Comparison of ENCODE assay signal across 1 cellular context in the genomic region with DNA sequence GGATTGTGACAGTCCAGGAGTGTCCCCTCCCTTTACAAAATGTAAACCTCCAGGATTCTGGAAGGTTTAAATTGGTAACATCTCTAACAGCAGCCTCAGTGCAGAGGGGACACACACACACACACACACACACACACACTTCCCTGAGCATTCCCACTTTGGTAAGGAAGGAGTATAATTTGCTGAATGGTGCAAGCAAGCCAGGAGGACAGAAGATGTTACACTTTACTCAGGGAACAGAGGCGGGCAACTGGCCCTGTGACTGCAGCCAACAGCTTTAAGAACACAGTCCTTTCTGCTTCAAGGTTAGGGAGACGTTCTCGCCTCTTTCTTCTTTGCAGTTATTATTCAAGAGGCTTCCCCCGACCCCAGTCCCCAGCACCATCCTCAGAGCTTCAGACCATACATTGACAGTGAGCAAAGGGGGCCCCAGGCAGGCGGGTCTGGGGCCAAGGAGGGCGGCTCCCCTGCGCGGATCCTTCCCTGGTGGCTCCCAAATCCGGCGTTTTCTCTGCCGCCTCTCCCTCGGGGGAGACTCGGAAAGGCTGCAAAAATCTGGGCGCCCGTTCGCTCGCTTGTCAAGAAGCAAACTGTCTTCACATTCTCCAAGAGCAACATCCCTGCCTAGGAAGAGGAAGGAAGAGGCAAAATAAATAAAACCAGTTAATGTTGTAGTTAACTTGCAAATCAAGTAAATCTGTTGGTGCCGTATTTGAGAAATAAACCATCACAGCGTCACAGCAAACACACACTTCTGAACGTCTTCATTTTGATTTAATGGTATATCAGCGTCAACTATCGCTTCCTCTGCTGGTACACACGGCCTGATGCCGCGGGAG.
TF ChIP-seq lines count a peak whose summit lies in the region.

No MANE protein-coding gene starts in this region.

TF ChIP-seq in GM23338, 12 proteins besides CTCF, POLR2A, EP300 and RAD21 (continued from another document):
- TF ChIP-seq, protein P1, sequence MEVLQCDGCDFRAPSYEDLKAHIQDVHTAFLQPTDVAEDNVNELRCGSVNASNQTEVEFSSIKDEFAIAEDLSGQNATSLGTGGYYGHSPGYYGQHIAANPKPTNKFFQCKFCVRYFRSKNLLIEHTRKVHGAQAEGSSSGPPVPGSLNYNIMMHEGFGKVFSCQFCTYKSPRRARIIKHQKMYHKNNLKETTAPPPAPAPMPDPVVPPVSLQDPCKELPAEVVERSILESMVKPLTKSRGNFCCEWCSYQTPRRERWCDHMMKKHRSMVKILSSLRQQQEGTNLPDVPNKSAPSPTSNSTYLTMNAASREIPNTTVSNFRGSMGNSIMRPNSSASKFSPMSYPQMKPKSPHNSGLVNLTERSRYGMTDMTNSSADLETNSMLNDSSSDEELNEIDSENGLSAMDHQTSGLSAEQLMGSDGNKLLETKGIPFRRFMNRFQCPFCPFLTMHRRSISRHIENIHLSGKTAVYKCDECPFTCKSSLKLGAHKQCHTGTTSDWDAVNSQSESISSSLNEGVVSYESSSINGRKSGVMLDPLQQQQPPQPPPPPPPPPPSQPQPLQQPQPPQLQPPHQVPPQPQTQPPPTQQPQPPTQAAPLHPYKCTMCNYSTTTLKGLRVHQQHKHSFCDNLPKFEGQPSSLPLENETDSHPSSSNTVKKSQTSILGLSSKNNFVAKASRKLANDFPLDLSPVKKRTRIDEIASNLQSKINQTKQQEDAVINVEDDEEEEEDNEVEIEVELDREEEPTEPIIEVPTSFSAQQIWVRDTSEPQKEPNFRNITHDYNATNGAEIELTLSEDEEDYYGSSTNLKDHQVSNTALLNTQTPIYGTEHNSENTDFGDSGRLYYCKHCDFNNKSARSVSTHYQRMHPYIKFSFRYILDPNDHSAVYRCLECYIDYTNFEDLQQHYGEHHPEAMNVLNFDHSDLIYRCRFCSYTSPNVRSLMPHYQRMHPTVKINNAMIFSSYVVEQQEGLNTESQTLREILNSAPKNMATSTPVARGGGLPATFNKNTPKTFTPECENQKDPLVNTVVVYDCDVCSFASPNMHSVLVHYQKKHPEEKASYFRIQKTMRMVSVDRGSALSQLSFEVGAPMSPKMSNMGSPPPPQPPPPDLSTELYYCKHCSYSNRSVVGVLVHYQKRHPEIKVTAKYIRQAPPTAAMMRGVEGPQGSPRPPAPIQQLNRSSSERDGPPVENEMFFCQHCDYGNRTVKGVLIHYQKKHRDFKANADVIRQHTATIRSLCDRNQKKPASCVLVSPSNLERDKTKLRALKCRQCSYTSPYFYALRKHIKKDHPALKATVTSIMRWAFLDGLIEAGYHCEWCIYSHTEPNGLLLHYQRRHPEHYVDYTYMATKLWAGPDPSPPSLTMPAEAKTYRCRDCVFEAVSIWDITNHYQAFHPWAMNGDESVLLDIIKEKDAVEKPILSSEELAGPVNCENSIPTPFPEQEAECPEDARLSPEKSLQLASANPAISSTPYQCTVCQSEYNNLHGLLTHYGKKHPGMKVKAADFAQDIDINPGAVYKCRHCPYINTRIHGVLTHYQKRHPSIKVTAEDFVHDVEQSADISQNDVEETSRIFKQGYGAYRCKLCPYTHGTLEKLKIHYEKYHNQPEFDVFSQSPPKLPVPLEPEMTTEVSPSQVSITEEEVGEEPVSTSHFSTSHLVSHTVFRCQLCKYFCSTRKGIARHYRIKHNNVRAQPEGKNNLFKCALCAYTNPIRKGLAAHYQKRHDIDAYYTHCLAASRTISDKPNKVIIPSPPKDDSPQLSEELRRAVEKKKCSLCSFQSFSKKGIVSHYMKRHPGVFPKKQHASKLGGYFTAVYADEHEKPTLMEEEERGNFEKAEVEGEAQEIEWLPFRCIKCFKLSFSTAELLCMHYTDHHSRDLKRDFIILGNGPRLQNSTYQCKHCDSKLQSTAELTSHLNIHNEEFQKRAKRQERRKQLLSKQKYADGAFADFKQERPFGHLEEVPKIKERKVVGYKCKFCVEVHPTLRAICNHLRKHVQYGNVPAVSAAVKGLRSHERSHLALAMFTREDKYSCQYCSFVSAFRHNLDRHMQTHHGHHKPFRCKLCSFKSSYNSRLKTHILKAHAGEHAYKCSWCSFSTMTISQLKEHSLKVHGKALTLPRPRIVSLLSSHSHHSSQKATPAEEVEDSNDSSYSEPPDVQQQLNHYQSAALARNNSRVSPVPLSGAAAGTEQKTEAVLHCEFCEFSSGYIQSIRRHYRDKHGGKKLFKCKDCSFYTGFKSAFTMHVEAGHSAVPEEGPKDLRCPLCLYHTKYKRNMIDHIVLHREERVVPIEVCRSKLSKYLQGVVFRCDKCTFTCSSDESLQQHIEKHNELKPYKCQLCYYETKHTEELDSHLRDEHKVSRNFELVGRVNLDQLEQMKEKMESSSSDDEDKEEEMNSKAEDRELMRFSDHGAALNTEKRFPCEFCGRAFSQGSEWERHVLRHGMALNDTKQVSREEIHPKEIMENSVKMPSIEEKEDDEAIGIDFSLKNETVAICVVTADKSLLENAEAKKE (CRISPR knock-in tag; IDR thresholded peaks at IDR 0.05): no peak
- TF ChIP-seq POLR2AphosphoS5 (IDR thresholded peaks at IDR 0.05; ENCODE audit: low read depth) (no peak), ZNF114 (CRISPR knock-in tag; IDR thresholded peaks at IDR 0.05) (no peak), ETS1 (IDR thresholded peaks at IDR 0.05) (no peak)
